Comparison of ENCODE assay signal across 1 cellular context in genomic region chr19:46626441-46626840, GRCh38.
A peak's percentile ranks its signal among the peaks of the same experiment; 100 is the strongest.
TF ChIP-seq lines count a peak whose summit lies in the region.

No MANE protein-coding gene starts in this region.

TF ChIP-seq in GM12878, 131 proteins besides CTCF, POLR2A, EP300 and RAD21:
- TF ChIP-seq ZNF384 (IDR thresholded peaks at IDR 0.05; ENCODE audit: borderline replicate concordance, low read depth, low read length) (no peak), EED (IDR thresholded peaks at IDR 0.05; ENCODE audit: low read depth) (peak; percentile 52; the same call in 1 of the 2 replicates), SREBF1 (IDR thresholded peaks at IDR 0.05; ENCODE audit: low read length) (no peak)
TF ChIP-seq in GM12878: peak in this region for 1.
